Comparison of ENCODE assay signal across 8 cellular contexts in genomic region chr1:26827663-26828062, GRCh38. TPM values are rescaled to one million over a fixed set of nuclear protein-coding genes. Genes with fewer than 3 reads are reported as not detected.
DNase-seq lines count a peak whose midpoint lies in the region; ATAC-seq, FAIRE-seq and TF ChIP-seq lines count a peak whose summit lies in the region.

No MANE protein-coding gene starts in this region.

- intact Hi-C loops in pancreas (cut with DNase I) = no loop called here

- CTCF ChIA-PET in RWPE1 (lab: Yijun Ruan, JAX) = interaction anchor here (0.6 to 1.0 kb wide), 3 partner anchors 13 to 124 kb away, joined by 3 to 5 read pairs (median 3); no protein-coding TSS in a partner anchor

- H3K4me1 ChIP-seq in DND-41 (ENCODE audit: insufficient read depth, low read length) (peaks cover 39% of the 10 kb centered on the region), fibroblast of lung (ENCODE audit: control insufficient read depth, extremely low read depth, insufficient read depth, low read length) (peaks cover 11% of the 10 kb centered on the region), pancreas (peaks cover 0 to 12% (median 5%) of the 10 kb centered on the region in 3 donors)

- no peaks in the 10 kb centered on the region for H3K9me3 ChIP-seq in DND-41 (ENCODE audit: insufficient read depth, low read length, severe bottlenecking)
- H3K9me3 ChIP-seq in fibroblast of lung (ENCODE audit: control insufficient read depth, insufficient read depth, low read depth, low read length) = no peaks in the 10 kb centered on the region
- no peaks in the 10 kb centered on the region for H3K9me3 ChIP-seq in pancreas

- no peak for FAIRE-seq in pancreas (lab: Jason Lieb, UNC)

- no peak for TF ChIP-seq CTCF in DND-41 (IDR thresholded peaks at IDR 0.05; ENCODE audit: borderline replicate concordance, extremely low read depth, low read length, poor library complexity, severe bottlenecking)
- TF ChIP-seq CTCF in RWPE1 (conservative IDR thresholded peaks at IDR 0.05; ENCODE audit: low read depth) = no peak
- TF ChIP-seq CTCF in fibroblast of lung (conservative IDR thresholded peaks at IDR 0.05 in 1 of 2, IDR thresholded peaks at IDR 0.05 in 1 of 2; ENCODE audit: low read depth in 1 of 2, low read length in 2 of 2) = no peak
- TF ChIP-seq CTCF in pancreas (IDR thresholded peaks at IDR 0.05) = no peak

- H4K20me1 ChIP-seq in DND-41 (ENCODE audit: insufficient read depth, low read length) (peaks cover 31% of the 10 kb centered on the region), fibroblast of lung (ENCODE audit: control insufficient read depth, extremely low read depth, insufficient read depth, low read length) (no peaks in the 10 kb centered on the region)

- WGBS in pancreas, 2 donors = 28 to 35% methylated on average over 11 of the region's 11 CpGs

- ATAC-seq in DND-41 (ENCODE audit: insufficient read depth, low read depth) (no peak), pancreas (peak in 1 of 4 donors; percentile 5)

- POLR2A ChIA-PET in RWPE1 (lab: Yijun Ruan, JAX; ENCODE audit: low non-redundant PET) = no interaction called here

- H3K4me3 ChIP-seq in DND-41 (ENCODE audit: low read depth in 1 of 2, low read length in 2 of 2) (peak overlapping the region; percentile 85 to 86; a peak in 3 of 4 replicates), fibroblast of lung (replicated peaks in 1 of 4; ENCODE audit: control extremely low read depth in 1 of 4, insufficient read depth in 1 of 4, low read depth in 3 of 4, low read length in 4 of 4) (peak overlapping the region; percentile 30 to 67 (median 49)), pancreas (peak overlapping the region in 3 of 4 donors; percentile 39 to 70 (median 69))

- H3K79me2 ChIP-seq in DND-41 (ENCODE audit: insufficient read depth, low read length) = peaks cover 52% of the 10 kb centered on the region
- H3K79me2 ChIP-seq in fibroblast of lung (ENCODE audit: control insufficient read depth, insufficient read depth, low read length) = peaks cover 36% of the 10 kb centered on the region

- H3K36me3 ChIP-seq in DND-41 (ENCODE audit: insufficient read depth, low read length) (peaks cover 28% of the 10 kb centered on the region), fibroblast of lung (ENCODE audit: control insufficient read depth, insufficient read depth, low read length) (peaks cover 11% of the 10 kb centered on the region), pancreas (peaks cover 0 to 2% (median 0%) of the 10 kb centered on the region in 3 donors)

- no peak for DNase-seq in DND-41
- no peak for DNase-seq in RWPE1 (ENCODE audit: low spot score)
- DNase-seq in fibroblast of lung (ENCODE audit: low read depth in 2 of 2) = no peak
- DNase-seq in pancreas = no peak
- no peak for DNase-seq in RKO (ENCODE audit: low spot score)
- DNase-seq in NCI-H345 (lab: John Stamatoyannopoulos, UW) = no peak
- no peak for DNase-seq in NCI-H1105 (lab: John Stamatoyannopoulos, UW)
- DNase-seq in UCSD-AML1 (lab: John Stamatoyannopoulos, UW; ENCODE audit: unreplicated experiment) = no peak

- H2AFZ ChIP-seq in DND-41 (ENCODE audit: low read depth, low read length) = peak overlapping the region; percentile 68
- H2AFZ ChIP-seq in fibroblast of lung (ENCODE audit: low read length) = no peak overlapping the region

- H3K4me2 ChIP-seq in DND-41 (ENCODE audit: insufficient read depth, low read length) (peak overlapping the region; percentile 90), fibroblast of lung (ENCODE audit: extremely low read depth, insufficient read depth, low read length) (peak overlapping the region; percentile 89)

- H3K27me3 ChIP-seq in DND-41 (ENCODE audit: insufficient read depth, low read length, poor library complexity) = no peaks in the 10 kb centered on the region
- no peaks in the 10 kb centered on the region for H3K27me3 ChIP-seq in fibroblast of lung (ENCODE audit: control insufficient read depth, insufficient read depth, low read length)
- H3K27me3 ChIP-seq in pancreas = no peaks in the 10 kb centered on the region

- H3K9ac ChIP-seq in DND-41 (ENCODE audit: low read depth, low read length) (peak overlapping the region; percentile 92), fibroblast of lung (ENCODE audit: insufficient read depth, low read length) (no peak overlapping the region)

- peak overlapping the region; percentile 72 for H3K27ac ChIP-seq in DND-41 (ENCODE audit: low read length)
- H3K27ac ChIP-seq in RWPE1 = peak overlapping the region; percentile 82
- no peak overlapping the region for H3K27ac ChIP-seq in fibroblast of lung (ENCODE audit: insufficient read depth, low read length)
- no peak overlapping the region for H3K27ac ChIP-seq in pancreas

RNA-seq across cellular contexts. Expression of gene ZDHHC18, which starts 1.2 kb away (rescaled TPM):
- 4.6 and 6.3 TPM in 2 replicates for total RNA-seq in fibroblast of lung
- 16.9 and 22.3 TPM in 2 replicates for polyA plus RNA-seq in fibroblast of lung
- polyA plus RNA-seq in fibroblast of lung (2012) = 14.3 and 18.7 TPM in 2 replicates
- polyA minus RNA-seq in fibroblast of lung (ENCODE audit: low replicate concordance) = 56.9 and 116 TPM in 2 replicates
- total RNA-seq in pancreas = 1 to 10 TPM; 3.4 to 9.9 (median 5.4) TPM
- 1 to 10 TPM; 6.4 to 8.6 TPM for polyA plus RNA-seq in pancreas

RNA-seq across cellular contexts. Expression of gene SFN, which starts 35.3 kb away (rescaled TPM):
- total RNA-seq in fibroblast of lung = under 0.01 TPM in 1 of 2 replicates, not detected in the other
- 0.19 and 0.34 TPM in 2 replicates for polyA plus RNA-seq in fibroblast of lung
- polyA plus RNA-seq in fibroblast of lung (2012) = 0.16 and 0.55 TPM in 2 replicates
- 1.3 TPM in 1 of 2 replicates, not detected in the other for polyA minus RNA-seq in fibroblast of lung (ENCODE audit: low replicate concordance)
- total RNA-seq in pancreas = 1 to 10 TPM in 3 of 6 donors, under 1 TPM in 2, not detected in 1; 0.28 to 1.8 (median 1.0) TPM
- polyA plus RNA-seq in pancreas = under 1 TPM; 0.46 to 0.77 TPM

RNA-seq across cellular contexts. Expression of gene PIGV, which starts 39.9 kb away (rescaled TPM):
- total RNA-seq in fibroblast of lung (17.2 and 29.6 TPM in 2 replicates), pancreas (1 to 10 TPM; 5.6 to 9.5 (median 7.3) TPM)
- polyA plus RNA-seq in fibroblast of lung (10.4 and 13.3 TPM in 2 replicates), pancreas (1 to 10 TPM; 3.3 to 6.2 TPM)
- 7.6 and 8.9 TPM in 2 replicates for polyA plus RNA-seq in fibroblast of lung (2012)
- polyA minus RNA-seq in fibroblast of lung (ENCODE audit: low replicate concordance) = 16.0 and 24.3 TPM in 2 replicates

Comparison
In these comparisons a context has a peak if more than half of its experiments do, and no peak if none do; other contexts are left out.
1. H3K27ac ChIP-seq: peak in DND-41 (single experiment) and RWPE1 (single experiment); none in fibroblast of lung (single experiment) and pancreas (0 of 4).
2. Peak in every context shown above with its lines, with median percentiles within 50 percentile points of each other: H3K4me3 ChIP-seq.